8 cellular contexts compared by ENCODE assay signal in the genomic region with DNA sequence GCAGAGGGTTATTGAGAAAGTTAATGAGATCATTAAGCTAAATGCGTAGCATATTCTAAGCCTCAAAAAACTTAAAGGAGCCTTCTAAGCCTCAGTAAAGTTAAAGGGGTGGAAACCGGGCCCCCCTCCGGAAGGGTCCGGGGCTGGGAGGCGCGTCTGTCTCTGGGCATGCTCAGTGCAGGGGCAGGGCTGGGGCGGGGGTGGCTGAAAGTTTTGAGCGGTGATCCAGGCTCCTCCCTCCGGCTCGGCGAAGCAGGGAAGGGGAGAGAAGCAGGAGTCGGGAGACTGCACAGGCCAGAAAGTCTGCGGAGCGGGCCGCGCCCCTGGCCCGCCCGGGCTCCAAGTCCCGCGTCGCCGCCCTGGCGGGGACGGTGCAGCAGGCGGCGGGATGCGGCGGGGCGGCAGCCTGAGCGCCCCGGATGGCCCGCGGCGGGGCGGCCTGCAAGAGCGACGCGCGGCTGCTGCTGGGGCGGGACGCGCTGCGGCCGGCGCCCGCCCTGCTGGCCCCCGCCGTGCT. TPM values are rescaled to one million over a fixed set of nuclear protein-coding genes. Genes with fewer than 3 reads are reported as not detected.
A peak's percentile ranks its signal among the peaks of the same experiment; 100 is the strongest.
DNase-seq lines count a peak whose midpoint lies in the region; ATAC-seq and TF ChIP-seq lines count a peak whose summit lies in the region.

A gene (plus strand): TSS at position 240 of the 517 bp plus-strand sequence. CDS start 180 bp downstream, at position 420.

- no TSS peak for BruUV-seq in Caco-2 (replicated peaks; lab: Mats Ljungman, UMichigan)

- H3K9me3 Mint-ChIP-seq in activated naive CD8-positive, alpha-beta T cell treated with anti-CD3 and anti-CD28 coated beads, Interleukin-2, amount 50 U/mL, for 24 hours, result peaks cover 19% of the 10 kb centered on the region
- peaks cover 15% of the 10 kb centered on the region for H3K9me3 Mint-ChIP-seq in Caco-2 (ENCODE audit: unreplicated experiment)

- H3K4me1 Mint-ChIP-seq in activated naive CD8-positive, alpha-beta T cell treated with anti-CD3 and anti-CD28 coated beads, Interleukin-2, amount 50 U/mL, for 24 hours, result peaks cover 17% of the 10 kb centered on the region
- H3K4me1 Mint-ChIP-seq in Caco-2 (ENCODE audit: low read depth, unreplicated experiment), result no peaks in the 10 kb centered on the region

- peak within 1 kb of the TSS; percentile 74 for H3K27ac ChIP-seq in 22Rv1

- H3K27me3 Mint-ChIP-seq in activated naive CD8-positive, alpha-beta T cell treated with anti-CD3 and anti-CD28 coated beads, Interleukin-2, amount 50 U/mL, for 24 hours, result peaks cover 48% of the 10 kb centered on the region
- no peaks in the 10 kb centered on the region for H3K27me3 Mint-ChIP-seq in Caco-2 (ENCODE audit: insufficient read depth, unreplicated experiment)

- no peak within 1 kb of the TSS for H3K4me3 ChIP-seq in Caco-2 (ENCODE audit: low read depth, low read length)

- TF ChIP-seq CTCF in 22Rv1 (IDR thresholded peaks at IDR 0.05) (no peak; the same call in 1 of the 2 replicates), GM13977 (IDR thresholded peaks at IDR 0.05; ENCODE audit: extremely low read depth, insufficient read depth, missing control alignments) (no peak), Caco-2 (IDR thresholded peaks at IDR 0.05; ENCODE audit: insufficient read depth in 1 of 2, low read depth in 1 of 2, low read length in 1 of 2, severe bottlenecking in 1 of 2, unreplicated experiment in 1 of 2) (no peak)

- H3K4me1 ChIP-seq in Caco-2, result no peaks in the 10 kb centered on the region

- in situ Hi-C loops in GM13977 (cut with MboI; ENCODE audit: low pct_unique_long_range_greater_than_20kb, low sequenced_read_pairs, unreplicated experiment), result no loop called here

- DNase-seq in GM13977 (ENCODE audit: low spot score), result peak; percentile 59
- peak; percentile 2 to 66 for DNase-seq in NCI-H446 (lab: John Stamatoyannopoulos, UW)
- peak; percentile 10 for DNase-seq in activated naive CD8-positive, alpha-beta T cell treated with anti-CD3 and anti-CD28 coated beads, Interleukin-2, amount 50 U/mL, for 24 hours
- peak; percentile 86 for DNase-seq in Right ventricle myocardium inferior (ENCODE audit: missing footprints)
- DNase-seq in nucleus accumbens (lab: John Stamatoyannopoulos, UW), result peak in 32 of 56 donors; percentile 2 to 73 (median 26)
- no peak for DNase-seq in Caco-2

- no peaks in the 10 kb centered on the region for H3K27me3 ChIP-seq in Caco-2 (replicated peaks; ENCODE audit: control insufficient read depth, insufficient read depth, low read length)

- H3K9me3 ChIP-seq in Caco-2, result 0 out of 2 replicates have a peak, but pooled peaks cover 3% of the 10 kb centered on the region

- POLR2A ChIA-PET in Caco-2 (lab: Charles Lee), result no interaction called here

- H3K36me3 Mint-ChIP-seq in activated naive CD8-positive, alpha-beta T cell treated with anti-CD3 and anti-CD28 coated beads, Interleukin-2, amount 50 U/mL, for 24 hours (ENCODE audit: low read depth), result peaks cover 3% of the 10 kb centered on the region
- H3K36me3 Mint-ChIP-seq in Caco-2 (ENCODE audit: insufficient read depth, unreplicated experiment), result no peaks in the 10 kb centered on the region

- CTCF ChIA-PET in Caco-2 (lab: Charles Lee), result no interaction called here

- H3K4me3 Mint-ChIP-seq in activated naive CD8-positive, alpha-beta T cell treated with anti-CD3 and anti-CD28 coated beads, Interleukin-2, amount 50 U/mL, for 24 hours, result peak within 1 kb of the TSS; percentile 61
- H3K4me3 Mint-ChIP-seq in Caco-2 (ENCODE audit: unreplicated experiment), result no peak within 1 kb of the TSS

- H3K36me3 ChIP-seq in Caco-2 (ENCODE audit: control insufficient read depth, insufficient read depth, low read length), result no peaks in the 10 kb centered on the region

- no peak for ATAC-seq in activated naive CD8-positive, alpha-beta T cell treated with anti-CD3 and anti-CD28 coated beads, Interleukin-2, amount 50 U/mL, for 24 hours
- ATAC-seq in Right ventricle myocardium inferior (peak; percentile 92), HG03045 (IDR thresholded peaks at IDR 0.05; ENCODE audit: unreplicated experiment) (no peak)

- no peak within 1 kb of the TSS for H3K27ac Mint-ChIP-seq in activated naive CD8-positive, alpha-beta T cell treated with anti-CD3 and anti-CD28 coated beads, Interleukin-2, amount 50 U/mL, for 24 hours
- no peak within 1 kb of the TSS for H3K27ac Mint-ChIP-seq in Caco-2 (ENCODE audit: unreplicated experiment)

- intact Hi-C loops in Right ventricle myocardium inferior (cut with DNase I), result loop anchor here (5.0 kb wide), 1 partner anchor 71 kb away; no protein-coding TSS in a partner anchor
- intact Hi-C loops in Caco-2 (cut with micrococcal nuclease; ENCODE audit: unreplicated experiment), result no loop called here

RNA-seq across cellular contexts. Expression of the gene that starts here (rescaled TPM):
- total RNA-seq in Right ventricle myocardium inferior, result 6.7 TPM
- not detected in 2 replicates for total RNA-seq in Caco-2 (2022)

Comparison
In these comparisons a context has a peak if more than half of its experiments do, and no peak if none do; other contexts are left out.
1. DNase-seq: peak in GM13977 (single experiment), NCI-H446 (2 of 2), activated naive CD8-positive, alpha-beta T cell treated with anti-CD3 and anti-CD28 coated beads, Interleukin-2, amount 50 U/mL, for 24 hours (single experiment), Right ventricle myocardium inferior (single experiment) and nucleus accumbens (32 of 56); none in Caco-2 (0 of 2).